In genomic region chr10:35598379-35598778, GRCh38 we compare ENCODE assay signal across 13 cellular contexts. TPM values are rescaled to one million over a fixed set of nuclear protein-coding genes. Genes with fewer than 3 reads are reported as not detected.
A peak's percentile ranks its signal among the peaks of the same experiment; 100 is the strongest.
DNase-seq lines count a peak whose midpoint lies in the region; ATAC-seq and TF ChIP-seq lines count a peak whose summit lies in the region.
"Had no signal": no experiment of that assay in that cellular context is flagged by ENCODE, and none has a peak within 500 bp of the region (broad histone marks: within the 10 kb centered on the region; RNA-seq: fewer than 3 reads in every experiment).

No MANE protein-coding gene starts in this region.

- H3K27me3 ChIP-seq in cardiac muscle cell (no peaks in the 10 kb centered on the region), ascending aorta (no peaks in the 10 kb centered on the region), upper lobe of right lung (no peaks in the 10 kb centered on the region)
- H3K27me3 ChIP-seq: BLaER1 treated with 17β-estradiol and CSF1 and Interleukin-3, amounts not matched to agents 10 nM and 100 nM; ovary had no signal

- H3K36me3 Mint-ChIP-seq in stimulated activated effector memory CD8-positive, alpha-beta T cell treated with anti-CD3 and anti-CD28 coated beads, Interleukin-12 subunit alpha, Interleukin-12 subunit beta, amount 100 ng/mL, for 72 hours = no peaks in the 10 kb centered on the region
- H3K36me3 Mint-ChIP-seq: immature natural killer cell had no signal

- H3K4me1 ChIP-seq in cardiac muscle cell (ENCODE audit: low read depth) (no peaks in the 10 kb centered on the region), ascending aorta (no peaks in the 10 kb centered on the region), upper lobe of right lung (no peaks in the 10 kb centered on the region)
- H3K4me1 ChIP-seq: BLaER1 treated with 17β-estradiol and CSF1 and Interleukin-3, amounts not matched to agents 10 nM and 100 nM had no signal

- H3K4me3 ChIP-seq in cardiac muscle cell = no peak overlapping the region
- no peak overlapping the region for H3K4me3 ChIP-seq in ascending aorta
- no peak overlapping the region for H3K4me3 ChIP-seq in upper lobe of right lung
- H3K4me3 ChIP-seq: BLaER1 treated with 17β-estradiol and CSF1 and Interleukin-3, amounts not matched to agents 10 nM and 100 nM; ovary had no signal

- TF ChIP-seq CTCF in cardiac muscle cell (IDR thresholded peaks at IDR 0.05; ENCODE audit: low read depth, low read length) (peak; percentile 55), ascending aorta (IDR thresholded peaks at IDR 0.05) (peak in 2 of 3 experiments; percentile 13 to 36), upper lobe of right lung (IDR thresholded peaks at IDR 0.05) (peak; percentile 28)

- peaks cover 3% of the 10 kb centered on the region for H3K9me3 Mint-ChIP-seq in stimulated activated effector memory CD8-positive, alpha-beta T cell treated with anti-CD3 and anti-CD28 coated beads, Interleukin-12 subunit alpha, Interleukin-12 subunit beta, amount 100 ng/mL, for 72 hours

- ATAC-seq in Right ventricle myocardium inferior (no peak), left ventricle myocardium superior (peak; percentile 37), upper lobe of right lung (peak; percentile 19), HG03457 (IDR thresholded peaks at IDR 0.05; ENCODE audit: unreplicated experiment) (no peak), HG03175 (IDR thresholded peaks at IDR 0.05; ENCODE audit: unreplicated experiment) (no peak)
- no peak for ATAC-seq in stimulated activated effector memory CD8-positive, alpha-beta T cell treated with anti-CD3 and anti-CD28 coated beads, Interleukin-12 subunit alpha, Interleukin-12 subunit beta, amount 100 ng/mL, for 72 hours
- ATAC-seq: activated T-cell treated with anti-CD3 and anti-CD28 coated beads, Interleukin-2, amount 50 U/mL, for 72 hours had no signal

- peak; percentile 25 to 30 for DNase-seq in cardiac muscle cell (ENCODE audit: low read depth in 1 of 2, low spot score in 1 of 2)
- no peak for DNase-seq in Right ventricle myocardium inferior (ENCODE audit: missing footprints)
- DNase-seq in ascending aorta (ENCODE audit: low spot score in 2 of 2) = no peak
- peak; percentile 34 for DNase-seq in left ventricle myocardium superior
- DNase-seq in upper lobe of right lung = no peak
- DNase-seq in stimulated activated effector memory CD8-positive, alpha-beta T cell treated with anti-CD3 and anti-CD28 coated beads, Interleukin-12 subunit alpha, Interleukin-12 subunit beta, amount 100 ng/mL, for 72 hours (ENCODE audit: low spot score in 2 of 2) = no peak
- DNase-seq: activated T-cell treated with anti-CD3 and anti-CD28 coated beads, Interleukin-2, amount 50 U/mL, for 72 hours; immature natural killer cell; ovary had no signal

- H3K36me3 ChIP-seq in cardiac muscle cell = no peaks in the 10 kb centered on the region
- H3K36me3 ChIP-seq in ascending aorta = no peaks in the 10 kb centered on the region
- no peaks in the 10 kb centered on the region for H3K36me3 ChIP-seq in upper lobe of right lung
- H3K36me3 ChIP-seq: BLaER1 treated with 17β-estradiol and CSF1 and Interleukin-3, amounts not matched to agents 10 nM and 100 nM; ovary had no signal

- no peaks in the 10 kb centered on the region for H3K9me3 ChIP-seq in cardiac muscle cell (ENCODE audit: low read depth)
- H3K9me3 ChIP-seq in ascending aorta = no peaks in the 10 kb centered on the region
- H3K9me3 ChIP-seq in upper lobe of right lung = no peaks in the 10 kb centered on the region
- H3K9me3 ChIP-seq: ovary had no signal

- H3K4me3 Mint-ChIP-seq in stimulated activated effector memory CD8-positive, alpha-beta T cell treated with anti-CD3 and anti-CD28 coated beads, Interleukin-12 subunit alpha, Interleukin-12 subunit beta, amount 100 ng/mL, for 72 hours = no peak overlapping the region
- H3K4me3 Mint-ChIP-seq: activated T-cell treated with anti-CD3 and anti-CD28 coated beads, Interleukin-2, amount 50 U/mL, for 72 hours; immature natural killer cell had no signal

- intact Hi-C loops in Right ventricle myocardium inferior (cut with DNase I) (loop anchor here (10.0 kb wide), 1 partner anchor 354 kb away; no protein-coding TSS in a partner anchor), ascending aorta (cut with DNase I) (no loop called here), left ventricle myocardium superior (cut with micrococcal nuclease) (loop anchor here (10.0 kb wide), 1 partner anchor 354 kb away; no protein-coding TSS in a partner anchor), upper lobe of right lung (cut with DNase I) (no loop called here)

- no peak overlapping the region for H3K27ac Mint-ChIP-seq in stimulated activated effector memory CD8-positive, alpha-beta T cell treated with anti-CD3 and anti-CD28 coated beads, Interleukin-12 subunit alpha, Interleukin-12 subunit beta, amount 100 ng/mL, for 72 hours
- H3K27ac Mint-ChIP-seq: activated T-cell treated with anti-CD3 and anti-CD28 coated beads, Interleukin-2, amount 50 U/mL, for 72 hours; immature natural killer cell had no signal

- H3K4me1 Mint-ChIP-seq in stimulated activated effector memory CD8-positive, alpha-beta T cell treated with anti-CD3 and anti-CD28 coated beads, Interleukin-12 subunit alpha, Interleukin-12 subunit beta, amount 100 ng/mL, for 72 hours = no peaks in the 10 kb centered on the region
- H3K4me1 Mint-ChIP-seq: immature natural killer cell had no signal

- H3K27ac ChIP-seq in cardiac muscle cell = no peak overlapping the region
- H3K27ac ChIP-seq in ascending aorta = no peak overlapping the region
- no peak overlapping the region for H3K27ac ChIP-seq in upper lobe of right lung
- H3K27ac ChIP-seq: BLaER1 treated with 17β-estradiol and CSF1 and Interleukin-3, amounts not matched to agents 10 nM and 100 nM; ovary had no signal

RNA-seq across cellular contexts. Expression of gene GJD4, which starts 6.8 kb away (rescaled TPM):
- total RNA-seq in cardiac muscle cell (0.24 TPM in 1 of 2 replicates, not detected in the other), Right ventricle myocardium inferior (not detected), ascending aorta (not detected), left ventricle myocardium superior (not detected), upper lobe of right lung (not detected)
- polyA plus RNA-seq in cardiac muscle cell = not detected in 2 replicates
- total RNA-seq: activated T-cell treated with anti-CD3 and anti-CD28 coated beads, Interleukin-2, amount 50 U/mL, for 72 hours; dermis microvascular lymphatic vessel endothelial cell; ovary had no signal
- polyA plus RNA-seq: immature natural killer cell, ovary had no signal

RNA-seq across cellular contexts. Expression of gene FZD8, which starts 43.7 kb away (rescaled TPM):
- total RNA-seq in cardiac muscle cell = 41.5 and 58.4 TPM in 2 replicates
- 7.6 and 9.9 TPM in 2 replicates for polyA plus RNA-seq in cardiac muscle cell
- total RNA-seq in Right ventricle myocardium inferior = 9.0 TPM
- 23.0 TPM for total RNA-seq in ascending aorta
- 8.2 TPM for total RNA-seq in left ventricle myocardium superior
- total RNA-seq in upper lobe of right lung = 20.4 TPM
- polyA plus RNA-seq: immature natural killer cell had no signal

Comparison
In these comparisons a context has a peak if more than half of its experiments do, and no peak if none do; other contexts are left out.
1. DNase-seq: peak in cardiac muscle cell (2 of 2) and left ventricle myocardium superior (single experiment); none in Right ventricle myocardium inferior (single experiment), ascending aorta (0 of 2), upper lobe of right lung (single experiment) and stimulated activated effector memory CD8-positive, alpha-beta T cell treated with anti-CD3 and anti-CD28 coated beads, Interleukin-12 subunit alpha, Interleukin-12 subunit beta, amount 100 ng/mL, for 72 hours (0 of 2).
2. ATAC-seq: peak in left ventricle myocardium superior (single experiment) and upper lobe of right lung (single experiment); none in Right ventricle myocardium inferior (single experiment), HG03457 (single experiment), HG03175 (single experiment) and stimulated activated effector memory CD8-positive, alpha-beta T cell treated with anti-CD3 and anti-CD28 coated beads, Interleukin-12 subunit alpha, Interleukin-12 subunit beta, amount 100 ng/mL, for 72 hours (single experiment).
3. intact Hi-C loops: an anchor here in Right ventricle myocardium inferior (10.0 kb wide) and left ventricle myocardium superior (10.0 kb wide); none called in ascending aorta and upper lobe of right lung.
4. Peak in every context shown above with its lines, with median percentiles within 50 percentile points of each other: CTCF ChIP-seq.